Comparison of ENCODE assay signal across 1 cellular context in the genomic region with DNA sequence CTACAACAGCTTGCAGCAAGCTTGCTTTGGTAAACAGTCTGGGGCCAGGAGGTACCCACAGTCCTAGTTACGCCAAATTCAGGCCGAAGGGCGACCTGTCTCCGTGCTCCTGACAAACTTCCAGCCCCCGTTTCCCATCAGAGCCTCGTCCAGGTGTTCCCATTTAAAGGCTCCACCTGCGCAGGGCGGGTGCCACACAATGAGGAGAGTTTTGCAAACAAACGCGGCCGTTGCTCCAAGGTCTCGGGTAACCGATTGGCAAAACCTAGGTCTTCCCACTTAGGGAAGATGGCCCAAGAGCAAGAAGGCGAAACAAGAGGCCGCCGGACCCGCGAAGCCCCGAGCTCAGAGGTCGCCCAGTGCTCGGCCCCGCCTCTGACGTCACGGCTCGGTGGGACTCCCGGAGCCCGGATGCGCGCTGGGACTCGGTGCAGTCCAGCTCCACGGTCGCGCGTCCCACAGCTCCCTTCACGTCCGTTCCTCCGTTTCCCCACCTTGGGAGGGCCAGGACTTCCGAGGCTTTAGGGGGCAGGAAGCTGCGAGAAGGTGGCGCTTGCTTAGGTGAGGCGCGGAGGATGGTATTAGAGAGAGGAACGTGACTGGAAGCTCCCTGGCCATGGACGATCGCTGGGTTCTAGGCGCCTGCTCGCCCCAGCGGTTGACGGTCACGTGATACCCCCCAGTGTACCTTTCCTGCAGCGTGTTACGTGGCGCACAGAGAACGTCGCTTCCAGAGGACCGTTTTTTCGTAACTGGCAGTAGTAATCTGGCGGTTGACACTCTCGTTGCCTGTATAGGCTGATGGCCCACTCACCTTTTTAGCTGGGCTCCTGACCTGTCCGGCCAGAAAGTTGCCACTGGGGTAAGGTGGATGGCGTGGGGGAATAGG.
A peak's percentile ranks its signal among the peaks of the same experiment; 100 is the strongest.
TF ChIP-seq lines count a peak whose summit lies in the region.

No MANE protein-coding gene starts in this region.

TF ChIP-seq in HepG2, 621 proteins besides CTCF, POLR2A, EP300 and RAD21 (continued from another document and continues in another):
- TF ChIP-seq HMG20B (CRISPR knock-in tag; conservative IDR thresholded peaks at IDR 0.05): no peak
- no peak for TF ChIP-seq NRL (CRISPR knock-in tag; IDR thresholded peaks at IDR 0.05; ENCODE audit: borderline replicate concordance)
- TF ChIP-seq, protein P1, sequence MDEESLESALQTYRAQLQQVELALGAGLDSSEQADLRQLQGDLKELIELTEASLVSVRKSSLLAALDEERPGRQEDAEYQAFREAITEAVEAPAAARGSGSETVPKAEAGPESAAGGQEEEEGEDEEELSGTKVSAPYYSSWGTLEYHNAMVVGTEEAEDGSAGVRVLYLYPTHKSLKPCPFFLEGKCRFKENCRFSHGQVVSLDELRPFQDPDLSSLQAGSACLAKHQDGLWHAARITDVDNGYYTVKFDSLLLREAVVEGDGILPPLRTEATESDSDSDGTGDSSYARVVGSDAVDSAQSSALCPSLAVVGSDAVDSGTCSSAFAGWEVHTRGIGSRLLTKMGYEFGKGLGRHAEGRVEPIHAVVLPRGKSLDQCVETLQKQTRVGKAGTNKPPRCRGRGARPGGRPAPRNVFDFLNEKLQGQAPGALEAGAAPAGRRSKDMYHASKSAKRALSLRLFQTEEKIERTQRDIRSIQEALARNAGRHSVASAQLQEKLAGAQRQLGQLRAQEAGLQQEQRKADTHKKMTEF (CRISPR knock-in tag; IDR thresholded peaks at IDR 0.05): peak; percentile 61
- no peak for TF ChIP-seq ZNF430 (CRISPR knock-in tag; IDR thresholded peaks at IDR 0.05)
- TF ChIP-seq SRY (CRISPR knock-in tag; IDR thresholded peaks at IDR 0.05): no peak; the same call in 1 of the 2 replicates
- no peak for TF ChIP-seq ZNF746 (CRISPR knock-in tag; IDR thresholded peaks at IDR 0.05)
- TF ChIP-seq ZNF878 (CRISPR knock-in tag; IDR thresholded peaks at IDR 0.05): 0 out of 2 replicates have a peak, but pooled peaks have one; percentile 78
- TF ChIP-seq RXRB (CRISPR knock-in tag; IDR thresholded peaks at IDR 0.05; ENCODE audit: borderline replicate concordance): peak; percentile 45
- TF ChIP-seq MBNL3 (CRISPR knock-in tag; conservative IDR thresholded peaks at IDR 0.05): no peak
- TF ChIP-seq PITX1 (CRISPR knock-in tag; IDR thresholded peaks at IDR 0.05): no peak; the same call in 1 of the 2 replicates
- TF ChIP-seq KLF6 (CRISPR knock-in tag; IDR thresholded peaks at IDR 0.05): peak; percentile 71; the same call in 1 of the 2 replicates
- TF ChIP-seq SMAD9 (CRISPR knock-in tag; IDR thresholded peaks at IDR 0.05): no peak
- peak; percentile 85 for TF ChIP-seq ZNF350 (CRISPR knock-in tag; IDR thresholded peaks at IDR 0.05; ENCODE audit: borderline replicate concordance, low read depth)
- TF ChIP-seq ZNF660 (CRISPR knock-in tag; IDR thresholded peaks at IDR 0.05; ENCODE audit: borderline replicate concordance, low read depth): no peak
- TF ChIP-seq, protein P2, sequence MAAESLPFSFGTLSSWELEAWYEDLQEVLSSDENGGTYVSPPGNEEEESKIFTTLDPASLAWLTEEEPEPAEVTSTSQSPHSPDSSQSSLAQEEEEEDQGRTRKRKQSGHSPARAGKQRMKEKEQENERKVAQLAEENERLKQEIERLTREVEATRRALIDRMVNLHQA (CRISPR knock-in tag; IDR thresholded peaks at IDR 0.05): no peak
- no peak for TF ChIP-seq ZNF644 (CRISPR knock-in tag; IDR thresholded peaks at IDR 0.05; ENCODE audit: low read depth)
- 0 out of 2 replicates have a peak, but pooled peaks have one; percentile 53 for TF ChIP-seq ZNF205 (CRISPR knock-in tag; IDR thresholded peaks at IDR 0.05)
- TF ChIP-seq CREB1 (IDR thresholded peaks at IDR 0.05): peak; percentile 98
- TF ChIP-seq CREB1 (CRISPR knock-in tag; IDR thresholded peaks at IDR 0.05): peak; percentile 87
- TF ChIP-seq, protein P3, sequence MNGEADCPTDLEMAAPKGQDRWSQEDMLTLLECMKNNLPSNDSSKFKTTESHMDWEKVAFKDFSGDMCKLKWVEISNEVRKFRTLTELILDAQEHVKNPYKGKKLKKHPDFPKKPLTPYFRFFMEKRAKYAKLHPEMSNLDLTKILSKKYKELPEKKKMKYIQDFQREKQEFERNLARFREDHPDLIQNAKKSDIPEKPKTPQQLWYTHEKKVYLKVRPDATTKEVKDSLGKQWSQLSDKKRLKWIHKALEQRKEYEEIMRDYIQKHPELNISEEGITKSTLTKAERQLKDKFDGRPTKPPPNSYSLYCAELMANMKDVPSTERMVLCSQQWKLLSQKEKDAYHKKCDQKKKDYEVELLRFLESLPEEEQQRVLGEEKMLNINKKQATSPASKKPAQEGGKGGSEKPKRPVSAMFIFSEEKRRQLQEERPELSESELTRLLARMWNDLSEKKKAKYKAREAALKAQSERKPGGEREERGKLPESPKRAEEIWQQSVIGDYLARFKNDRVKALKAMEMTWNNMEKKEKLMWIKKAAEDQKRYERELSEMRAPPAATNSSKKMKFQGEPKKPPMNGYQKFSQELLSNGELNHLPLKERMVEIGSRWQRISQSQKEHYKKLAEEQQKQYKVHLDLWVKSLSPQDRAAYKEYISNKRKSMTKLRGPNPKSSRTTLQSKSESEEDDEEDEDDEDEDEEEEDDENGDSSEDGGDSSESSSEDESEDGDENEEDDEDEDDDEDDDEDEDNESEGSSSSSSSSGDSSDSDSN (CRISPR knock-in tag; IDR thresholded peaks at IDR 0.05): peak; percentile 75
- peak; percentile 65; the same call in 1 of the 2 replicates for TF ChIP-seq CENPT (CRISPR knock-in tag; IDR thresholded peaks at IDR 0.05; ENCODE audit: low read depth)
- peak; percentile 63; the same call in 1 of the 2 replicates for TF ChIP-seq JUND (CRISPR knock-in tag; IDR thresholded peaks at IDR 0.05)
- no peak for TF ChIP-seq MYNN (CRISPR knock-in tag; IDR thresholded peaks at IDR 0.05; ENCODE audit: low read depth)
- TF ChIP-seq ZNF180 (CRISPR knock-in tag; IDR thresholded peaks at IDR 0.05; ENCODE audit: borderline replicate concordance, low read depth): no peak
- TF ChIP-seq, protein P4, sequence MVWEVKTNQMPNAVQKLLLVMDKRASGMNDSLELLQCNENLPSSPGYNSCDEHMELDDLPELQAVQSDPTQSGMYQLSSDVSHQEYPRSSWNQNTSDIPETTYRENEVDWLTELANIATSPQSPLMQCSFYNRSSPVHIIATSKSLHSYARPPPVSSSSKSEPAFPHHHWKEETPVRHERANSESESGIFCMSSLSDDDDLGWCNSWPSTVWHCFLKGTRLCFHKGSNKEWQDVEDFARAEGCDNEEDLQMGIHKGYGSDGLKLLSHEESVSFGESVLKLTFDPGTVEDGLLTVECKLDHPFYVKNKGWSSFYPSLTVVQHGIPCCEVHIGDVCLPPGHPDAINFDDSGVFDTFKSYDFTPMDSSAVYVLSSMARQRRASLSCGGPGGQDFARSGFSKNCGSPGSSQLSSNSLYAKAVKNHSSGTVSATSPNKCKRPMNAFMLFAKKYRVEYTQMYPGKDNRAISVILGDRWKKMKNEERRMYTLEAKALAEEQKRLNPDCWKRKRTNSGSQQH (CRISPR knock-in tag; IDR thresholded peaks at IDR 0.05; ENCODE audit: low read depth): no peak; the same call in 1 of the 2 replicates
- no peak; the same call in 1 of the 2 replicates for TF ChIP-seq KDM3A (CRISPR knock-in tag; IDR thresholded peaks at IDR 0.05; ENCODE audit: low read depth)
- TF ChIP-seq NFE2L2 (IDR thresholded peaks at IDR 0.05; ENCODE audit: low read length): no peak
- TF ChIP-seq NFIC (IDR thresholded peaks at IDR 0.05; ENCODE audit: low read length): no peak
- peak; percentile 96 for TF ChIP-seq RAD51 (IDR thresholded peaks at IDR 0.05; ENCODE audit: borderline replicate concordance)
- TF ChIP-seq ZNF558 (CRISPR knock-in tag; IDR thresholded peaks at IDR 0.05; ENCODE audit: borderline replicate concordance): peak; percentile 41; the same call in 1 of the 2 replicates
- no peak for TF ChIP-seq ZNF17 (CRISPR knock-in tag; IDR thresholded peaks at IDR 0.05)
- TF ChIP-seq, protein P5, sequence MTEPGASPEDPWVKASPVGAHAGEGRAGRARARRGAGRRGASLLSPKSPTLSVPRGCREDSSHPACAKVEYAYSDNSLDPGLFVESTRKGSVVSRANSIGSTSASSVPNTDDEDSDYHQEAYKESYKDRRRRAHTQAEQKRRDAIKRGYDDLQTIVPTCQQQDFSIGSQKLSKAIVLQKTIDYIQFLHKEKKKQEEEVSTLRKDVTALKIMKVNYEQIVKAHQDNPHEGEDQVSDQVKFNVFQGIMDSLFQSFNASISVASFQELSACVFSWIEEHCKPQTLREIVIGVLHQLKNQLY (CRISPR knock-in tag; IDR thresholded peaks at IDR 0.05): peak; percentile 74; the same call in 1 of the 2 replicates
- no peak for TF ChIP-seq GABPA (IDR thresholded peaks at IDR 0.05; ENCODE audit: low read depth, low read length)
- peak; percentile 26 for TF ChIP-seq GABPA (CRISPR knock-in tag; IDR thresholded peaks at IDR 0.05; ENCODE audit: low read depth)
- no peak for TF ChIP-seq ZNF75D (CRISPR knock-in tag; IDR thresholded peaks at IDR 0.05; ENCODE audit: borderline replicate concordance)
- no peak for TF ChIP-seq HNRNPK (IDR thresholded peaks at IDR 0.05; ENCODE audit: low read depth, low read length, poor library complexity, severe bottlenecking)
- TF ChIP-seq, protein P6, sequence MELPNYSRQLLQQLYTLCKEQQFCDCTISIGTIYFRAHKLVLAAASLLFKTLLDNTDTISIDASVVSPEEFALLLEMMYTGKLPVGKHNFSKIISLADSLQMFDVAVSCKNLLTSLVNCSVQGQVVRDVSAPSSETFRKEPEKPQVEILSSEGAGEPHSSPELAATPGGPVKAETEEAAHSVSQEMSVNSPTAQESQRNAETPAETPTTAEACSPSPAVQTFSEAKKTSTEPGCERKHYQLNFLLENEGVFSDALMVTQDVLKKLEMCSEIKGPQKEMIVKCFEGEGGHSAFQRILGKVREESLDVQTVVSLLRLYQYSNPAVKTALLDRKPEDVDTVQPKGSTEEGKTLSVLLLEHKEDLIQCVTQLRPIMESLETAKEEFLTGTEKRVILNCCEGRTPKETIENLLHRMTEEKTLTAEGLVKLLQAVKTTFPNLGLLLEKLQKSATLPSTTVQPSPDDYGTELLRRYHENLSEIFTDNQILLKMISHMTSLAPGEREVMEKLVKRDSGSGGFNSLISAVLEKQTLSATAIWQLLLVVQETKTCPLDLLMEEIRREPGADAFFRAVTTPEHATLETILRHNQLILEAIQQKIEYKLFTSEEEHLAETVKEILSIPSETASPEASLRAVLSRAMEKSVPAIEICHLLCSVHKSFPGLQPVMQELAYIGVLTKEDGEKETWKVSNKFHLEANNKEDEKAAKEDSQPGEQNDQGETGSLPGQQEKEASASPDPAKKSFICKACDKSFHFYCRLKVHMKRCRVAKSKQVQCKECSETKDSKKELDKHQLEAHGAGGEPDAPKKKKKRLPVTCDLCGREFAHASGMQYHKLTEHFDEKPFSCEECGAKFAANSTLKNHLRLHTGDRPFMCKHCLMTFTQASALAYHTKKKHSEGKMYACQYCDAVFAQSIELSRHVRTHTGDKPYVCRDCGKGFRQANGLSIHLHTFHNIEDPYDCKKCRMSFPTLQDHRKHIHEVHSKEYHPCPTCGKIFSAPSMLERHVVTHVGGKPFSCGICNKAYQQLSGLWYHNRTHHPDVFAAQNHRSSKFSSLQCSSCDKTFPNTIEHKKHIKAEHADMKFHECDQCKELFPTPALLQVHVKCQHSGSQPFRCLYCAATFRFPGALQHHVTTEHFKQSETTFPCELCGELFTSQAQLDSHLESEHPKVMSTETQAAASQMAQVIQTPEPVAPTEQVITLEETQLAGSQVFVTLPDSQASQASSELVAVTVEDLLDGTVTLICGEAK (IDR thresholded peaks at IDR 0.05): no peak
- TF ChIP-seq, protein P6 (CRISPR knock-in tag; IDR thresholded peaks at IDR 0.05): peak; percentile 47; the same call in 1 of the 2 replicates
- peak; percentile 48; the same call in 1 of the 2 replicates for TF ChIP-seq SIN3A (IDR thresholded peaks at IDR 0.05; ENCODE audit: borderline replicate concordance, low read depth, low read length)
- TF ChIP-seq, protein P7, sequence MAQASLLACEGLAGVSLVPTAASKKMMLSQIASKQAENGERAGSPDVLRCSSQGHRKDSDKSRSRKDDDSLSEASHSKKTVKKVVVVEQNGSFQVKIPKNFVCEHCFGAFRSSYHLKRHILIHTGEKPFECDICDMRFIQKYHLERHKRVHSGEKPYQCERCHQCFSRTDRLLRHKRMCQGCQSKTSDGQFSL (CRISPR knock-in tag; IDR thresholded peaks at IDR 0.05): no peak
- TF ChIP-seq, protein P8, sequence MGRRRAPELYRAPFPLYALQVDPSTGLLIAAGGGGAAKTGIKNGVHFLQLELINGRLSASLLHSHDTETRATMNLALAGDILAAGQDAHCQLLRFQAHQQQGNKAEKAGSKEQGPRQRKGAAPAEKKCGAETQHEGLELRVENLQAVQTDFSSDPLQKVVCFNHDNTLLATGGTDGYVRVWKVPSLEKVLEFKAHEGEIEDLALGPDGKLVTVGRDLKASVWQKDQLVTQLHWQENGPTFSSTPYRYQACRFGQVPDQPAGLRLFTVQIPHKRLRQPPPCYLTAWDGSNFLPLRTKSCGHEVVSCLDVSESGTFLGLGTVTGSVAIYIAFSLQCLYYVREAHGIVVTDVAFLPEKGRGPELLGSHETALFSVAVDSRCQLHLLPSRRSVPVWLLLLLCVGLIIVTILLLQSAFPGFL (CRISPR knock-in tag; IDR thresholded peaks at IDR 0.05): no peak
- no peak; the same call in 1 of the 2 replicates for TF ChIP-seq ONECUT2 (CRISPR knock-in tag; IDR thresholded peaks at IDR 0.05)
- no peak for TF ChIP-seq ARID2 (CRISPR knock-in tag; IDR thresholded peaks at IDR 0.05; ENCODE audit: borderline replicate concordance)
- peak; percentile 62 for TF ChIP-seq ZNF607 (CRISPR knock-in tag; IDR thresholded peaks at IDR 0.05; ENCODE audit: borderline replicate concordance)
- TF ChIP-seq ZNF256 (CRISPR knock-in tag; conservative IDR thresholded peaks at IDR 0.05): no peak
- TF ChIP-seq NR3C1 (CRISPR knock-in tag; IDR thresholded peaks at IDR 0.05): no peak
- no peak; the same call in 1 of the 2 replicates for TF ChIP-seq SMAD3 (CRISPR knock-in tag; IDR thresholded peaks at IDR 0.05)
